22 cellular contexts compared by ENCODE assay signal in the genomic region with DNA sequence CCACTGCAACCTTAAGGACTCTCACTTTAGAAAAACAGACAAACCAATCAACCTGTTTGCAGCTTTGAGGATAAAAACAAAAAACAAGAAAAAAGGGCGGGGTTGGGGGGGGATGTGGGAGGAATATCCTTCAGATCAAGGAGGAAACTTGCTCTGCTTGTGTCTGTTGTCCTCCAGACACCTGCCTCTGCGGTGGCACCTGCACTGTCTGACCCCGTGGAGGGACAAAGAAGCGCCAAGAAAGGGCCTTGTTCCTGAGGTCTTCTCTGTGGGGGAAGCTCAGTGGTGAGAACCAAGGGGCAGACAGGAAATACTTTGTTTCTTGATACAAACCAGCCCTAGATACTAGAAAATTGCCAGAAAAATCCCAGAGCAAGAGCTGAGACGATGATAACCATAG.
"Had no signal": no experiment of that assay in that cellular context is flagged by ENCODE, and none has a peak within 500 bp of the region (broad histone marks: within the 10 kb centered on the region; RNA-seq: fewer than 3 reads in every experiment).

No MANE protein-coding gene starts in this region.

- DNase-seq: activated B cell treated with CpG ODN at 0.5 μM for 24 hours; activated CD4-positive, alpha-beta T cell treated with anti-CD3 and anti-CD28 coated beads for 36 hours; activated naive CD8-positive, alpha-beta T cell treated with anti-CD3 and anti-CD28 coated beads for 36 hours; activated T-cell treated with anti-CD3 and anti-CD28 coated beads, Interleukin-2, amount 50 U/mL, for 1 hour; colonic mucosa; dorsolateral prefrontal cortex; effector memory CD8-positive, alpha-beta T cell; gastrocnemius medialis; head of caudate nucleus; hypothalamus; left ventricle myocardium inferior; natural killer cell; ovary; stimulated activated CD4-positive, alpha-beta T cell treated with anti-CD3 and anti-CD28 coated beads, Interleukin-4, amount 100 ng/mL, for 4 hours; stimulated activated naive CD8-positive, alpha-beta T cell treated with anti-CD3 and anti-CD28 coated beads, Interleukin-15, Interleukin-2, amounts not matched to agents 100 U/mL and 50 U/mL, for 24 hours; thyroid gland had no signal

- H3K27ac Mint-ChIP-seq: activated B cell treated with CpG ODN at 0.5 μM for 24 hours; activated CD4-positive, alpha-beta T cell treated with anti-CD3 and anti-CD28 coated beads for 36 hours; activated naive CD8-positive, alpha-beta T cell treated with anti-CD3 and anti-CD28 coated beads for 36 hours; activated T-helper 17 cell treated with anti-CD3 and anti-CD28 coated beads, Interleukin-2, amount 50 U/mL, for 72 hours; effector memory CD8-positive, alpha-beta T cell; natural killer cell had no signal

- H3K27me3 Mint-ChIP-seq: activated CD4-positive, alpha-beta T cell treated with anti-CD3 and anti-CD28 coated beads for 36 hours; activated naive CD8-positive, alpha-beta T cell treated with anti-CD3 and anti-CD28 coated beads for 36 hours; activated T-helper 17 cell treated with anti-CD3 and anti-CD28 coated beads, Interleukin-2, amount 50 U/mL, for 72 hours had no signal

- H3K9me3 Mint-ChIP-seq: activated B cell treated with CpG ODN at 0.5 μM for 24 hours; activated naive CD8-positive, alpha-beta T cell treated with anti-CD3 and anti-CD28 coated beads for 36 hours; activated T-helper 17 cell treated with anti-CD3 and anti-CD28 coated beads, Interleukin-2, amount 50 U/mL, for 72 hours; effector memory CD8-positive, alpha-beta T cell; mesothelial cell of epicardium; natural killer cell had no signal

- H3K4me3 Mint-ChIP-seq: activated B cell treated with CpG ODN at 0.5 μM for 24 hours; activated CD4-positive, alpha-beta T cell treated with anti-CD3 and anti-CD28 coated beads for 36 hours; activated naive CD8-positive, alpha-beta T cell treated with anti-CD3 and anti-CD28 coated beads for 36 hours; activated T-helper 17 cell treated with anti-CD3 and anti-CD28 coated beads, Interleukin-2, amount 50 U/mL, for 72 hours; effector memory CD8-positive, alpha-beta T cell; mesothelial cell of epicardium; natural killer cell had no signal

- H3K36me3 ChIP-seq: colonic mucosa, esophagus muscularis mucosa, gastrocnemius medialis, left ventricle myocardium inferior, neutrophil, ovary, prostate gland, right atrium auricular region, thyroid gland had no signal

- ATAC-seq: activated CD4-positive, alpha-beta T cell treated with anti-CD3 and anti-CD28 coated beads for 36 hours; activated T-helper 17 cell treated with anti-CD3 and anti-CD28 coated beads, Interleukin-2, amount 50 U/mL, for 72 hours; effector memory CD8-positive, alpha-beta T cell; gastrocnemius medialis; natural killer cell; stimulated activated naive CD8-positive, alpha-beta T cell treated with anti-CD3 and anti-CD28 coated beads, Interleukin-15, Interleukin-2, amounts not matched to agents 100 U/mL and 50 U/mL, for 24 hours had no signal

- H3K4me1 Mint-ChIP-seq: activated B cell treated with CpG ODN at 0.5 μM for 24 hours, natural killer cell had no signal

- H3K27ac ChIP-seq: colonic mucosa, dorsolateral prefrontal cortex, esophagus muscularis mucosa, gastrocnemius medialis, left ventricle myocardium inferior, neutrophil, ovary, prostate gland, right atrium auricular region, thyroid gland had no signal

- H3K4me3 ChIP-seq: colonic mucosa, dorsolateral prefrontal cortex, esophagus muscularis mucosa, gastrocnemius medialis, left ventricle myocardium inferior, ovary, prostate gland, right atrium auricular region, thyroid gland had no signal

- H3K9me3 ChIP-seq: colonic mucosa, esophagus muscularis mucosa, gastrocnemius medialis, left ventricle myocardium inferior, neutrophil, ovary, prostate gland, right atrium auricular region, thyroid gland had no signal

- H3K27me3 ChIP-seq: colonic mucosa, dorsolateral prefrontal cortex, esophagus muscularis mucosa, gastrocnemius medialis, neutrophil, ovary, right atrium auricular region, thyroid gland had no signal

- H3K4me1 ChIP-seq: colonic mucosa, esophagus muscularis mucosa, gastrocnemius medialis, left ventricle myocardium inferior, prostate gland, right atrium auricular region, thyroid gland had no signal

- H3K36me3 Mint-ChIP-seq: mesothelial cell of epicardium, natural killer cell had no signal
